23 cellular contexts compared by ENCODE assay signal in genomic region chr1:153933955-153934354, GRCh38.
"Had no signal": no experiment of that assay in that cellular context is flagged by ENCODE, and none has a peak within 500 bp of the region (broad histone marks: within the 10 kb centered on the region; RNA-seq: fewer than 3 reads in every experiment).

No MANE protein-coding gene starts in this region.

- H3K4me3 Mint-ChIP-seq: activated CD4-positive, alpha-beta memory T cell treated with anti-CD3 and anti-CD28 coated beads for 36 hours; activated CD4-positive, alpha-beta T cell treated with anti-CD3 and anti-CD28 coated beads, Interleukin-2, amount 10 ng/mL, durations not matched to agents 7 days and 5 days; activated naive CD4-positive, alpha-beta T cell treated with anti-CD3 and anti-CD28 coated beads, Interleukin-2, amount 50 U/mL, for 24 hours; activated T-cell treated with anti-CD3 and anti-CD28 coated beads, Interleukin-2, amount 50 U/mL, for 72 hours; brain; T-cell had no signal

- ATAC-seq: activated T-cell treated with anti-CD3 and anti-CD28 coated beads, Interleukin-2, amount 50 U/mL, for 72 hours; PC-3; T-cell had no signal

- H3K27ac Mint-ChIP-seq: activated CD4-positive, alpha-beta memory T cell treated with anti-CD3 and anti-CD28 coated beads for 36 hours; activated CD4-positive, alpha-beta T cell treated with anti-CD3 and anti-CD28 coated beads, Interleukin-2, amount 10 ng/mL, durations not matched to agents 7 days and 5 days; activated naive CD4-positive, alpha-beta T cell treated with anti-CD3 and anti-CD28 coated beads, Interleukin-2, amount 50 U/mL, for 24 hours; activated T-cell treated with anti-CD3 and anti-CD28 coated beads, Interleukin-2, amount 50 U/mL, for 72 hours; activated T-helper 2 cell treated with anti-CD3 and anti-CD28 coated beads, Interferon-gamma antibody, Interleukin-2, Interleukin-4, amounts not matched to agents 10 μg/mL and 5 μg/mL and 100 μg/mL, durations not matched to agents 14 hours and 24 hours and 36 hours; brain had no signal

- FAIRE-seq: astrocyte, RCC 7860 had no signal

- H3K27ac ChIP-seq: VCaP had no signal

- H3K9me3 Mint-ChIP-seq: activated CD4-positive, alpha-beta memory T cell treated with anti-CD3 and anti-CD28 coated beads for 36 hours; activated CD4-positive, alpha-beta T cell treated with anti-CD3 and anti-CD28 coated beads, Interleukin-2, amount 10 ng/mL, durations not matched to agents 7 days and 5 days; activated naive CD4-positive, alpha-beta T cell treated with anti-CD3 and anti-CD28 coated beads, Interleukin-2, amount 50 U/mL, for 24 hours; activated T-cell treated with anti-CD3 and anti-CD28 coated beads, Interleukin-2, amount 50 U/mL, for 72 hours; activated T-helper 2 cell treated with anti-CD3 and anti-CD28 coated beads, Interferon-gamma antibody, Interleukin-2, Interleukin-4, amounts not matched to agents 10 μg/mL and 5 μg/mL and 100 μg/mL, durations not matched to agents 14 hours and 24 hours and 36 hours; T-cell had no signal

- H3K27me3 Mint-ChIP-seq: activated CD4-positive, alpha-beta memory T cell treated with anti-CD3 and anti-CD28 coated beads for 36 hours; activated CD4-positive, alpha-beta T cell treated with anti-CD3 and anti-CD28 coated beads, Interleukin-2, amount 10 ng/mL, durations not matched to agents 7 days and 5 days; activated naive CD4-positive, alpha-beta T cell treated with anti-CD3 and anti-CD28 coated beads, Interleukin-2, amount 50 U/mL, for 24 hours; brain; T-cell had no signal

- DNase-seq: activated CD4-positive, alpha-beta memory T cell treated with anti-CD3 and anti-CD28 coated beads for 36 hours; activated CD4-positive, alpha-beta T cell treated with anti-CD3 and anti-CD28 coated beads, Interleukin-2, amount 10 ng/mL, durations not matched to agents 7 days and 5 days; activated CD4-positive, CD25-positive, alpha-beta regulatory T cell; activated CD8-positive, alpha-beta memory T cell treated with anti-CD3 and anti-CD28 coated beads for 24 hours; activated naive CD4-positive, alpha-beta T cell; activated T-cell treated with anti-CD3 and anti-CD28 coated beads, Interleukin-2, amount 50 U/mL, for 72 hours; amygdala; Kasumi-1; KBM-7; NCI-H1105 treated with DMSO at 0.1 percent for 48 hours; NCI-H1436 treated with DMSO at 0.1 percent for 48 hours; NCI-H187; NCI-H2081; NCI-H510A treated with DMSO at 0.1 percent for 48 hours; PC-3; SHP77 treated with DMSO at 0.1 percent for 48 hours; T-cell had no signal
